In genomic region chrX:154096140-154097002, GRCh38 we compare ENCODE assay signal across 8 cellular contexts. TPM values are rescaled to one million over a fixed set of nuclear protein-coding genes. Genes with fewer than 3 reads are reported as not detected.
DNase-seq lines count a peak whose midpoint lies in the region; ATAC-seq and TF ChIP-seq lines count a peak whose summit lies in the region.

No MANE protein-coding gene starts in this region.

- peak overlapping the region; percentile 72 for H3K4me3 ChIP-seq in mucosa of descending colon
- peak overlapping the region; percentile 51 to 84 for H3K4me3 ChIP-seq in uterus

- TF ChIP-seq POLR2A in uterus (IDR thresholded peaks at IDR 0.05): no peak

- peaks cover 52% of the 10 kb centered on the region for H3K36me3 Mint-ChIP-seq in effector memory CD8-positive, alpha-beta T cell (ENCODE audit: insufficient read depth)

- peaks cover 0 to 6% of the 10 kb centered on the region in 2 donors for H3K27me3 Mint-ChIP-seq in effector memory CD8-positive, alpha-beta T cell

- H3K9me3 ChIP-seq in mucosa of descending colon (no peaks in the 10 kb centered on the region), uterus (no peaks in the 10 kb centered on the region)

- H3K27me3 ChIP-seq in uterus: no peaks in the 10 kb centered on the region

- peak overlapping the region; percentile 97 to 100 for H3K27ac ChIP-seq in uterus

- H3K4me3 Mint-ChIP-seq in effector memory CD8-positive, alpha-beta T cell: peak overlapping the region; percentile 94

- no peaks in the 10 kb centered on the region for H3K9me3 Mint-ChIP-seq in effector memory CD8-positive, alpha-beta T cell

- H3K4me1 ChIP-seq in mucosa of descending colon (ENCODE audit: low read depth) (peaks cover 6% of the 10 kb centered on the region), uterus (peaks cover 0 to 5% of the 10 kb centered on the region in 2 donors)

- H3K4me1 Mint-ChIP-seq in effector memory CD8-positive, alpha-beta T cell (ENCODE audit: low read depth in 2 of 2): peaks cover 29 to 49% of the 10 kb centered on the region in 2 donors

- intact Hi-C loops in mucosa of descending colon (cut with DNase I, micrococcal nuclease): no loop called here
- intact Hi-C loops in uterus (cut with DNase I; ENCODE audit: low total_unique reads): no loop called here

- DNase-seq in stimulated activated CD4-positive, alpha-beta T cell treated with anti-CD3 and anti-CD28 coated beads, Interleukin-15, amount 100 ng/mL, for 24 hours: peak; percentile 16
- DNase-seq in stimulated activated CD4-positive, alpha-beta T cell treated with anti-CD3 and anti-CD28 coated beads, Interleukin-4, amount 100 ng/mL, for 24 hours: no peak
- DNase-seq in SW480 (ENCODE audit: low spot score) (peak; percentile 38), mucosa of descending colon (peak in 2 of 3 donors; percentile 19 to 27), uterus (peak in 1 of 2 donors; percentile 20), NCI-H774 (lab: John Stamatoyannopoulos, UW) (no peak), GOT3 (lab: John Stamatoyannopoulos, UW) (no peak)
- DNase-seq in effector memory CD8-positive, alpha-beta T cell: peak in 2 of 3 experiments; percentile 3 to 8

- no peak for TF ChIP-seq CTCF in mucosa of descending colon (IDR thresholded peaks at IDR 0.05)
- no peak for TF ChIP-seq CTCF in uterus (IDR thresholded peaks at IDR 0.05)

- H3K27ac Mint-ChIP-seq in effector memory CD8-positive, alpha-beta T cell: peak overlapping the region; percentile 97

- H3K36me3 ChIP-seq in mucosa of descending colon (ENCODE audit: low read depth) (no peaks in the 10 kb centered on the region), uterus (no peaks in the 10 kb centered on the region)

- no peak for ATAC-seq in effector memory CD8-positive, alpha-beta T cell (replicated peaks)
- ATAC-seq in mucosa of descending colon: no peak

RNA-seq across cellular contexts. Expression of gene MECP2, which starts 1.1 kb away (rescaled TPM):
- total RNA-seq in mucosa of descending colon (10 to 100 TPM; 33.5 to 55.6 (median 35.6) TPM), uterus (100 to 1,000 TPM in 1 of 4 donors, 10 to 100 TPM in 3; 29.7 to 106 (median 50.6) TPM)

RNA-seq across cellular contexts. Expression of gene OPN1LW, which starts 47.7 kb away (rescaled TPM):
- total RNA-seq in mucosa of descending colon: not detected
- not detected for total RNA-seq in uterus

Comparison
In these comparisons a context has a peak if more than half of its experiments do, and no peak if none do; other contexts are left out.
1. DNase-seq: peak in stimulated activated CD4-positive, alpha-beta T cell treated with anti-CD3 and anti-CD28 coated beads, Interleukin-15, amount 100 ng/mL, for 24 hours (single experiment), SW480 (single experiment), effector memory CD8-positive, alpha-beta T cell (2 of 3) and mucosa of descending colon (2 of 3); none in stimulated activated CD4-positive, alpha-beta T cell treated with anti-CD3 and anti-CD28 coated beads, Interleukin-4, amount 100 ng/mL, for 24 hours (single experiment), NCI-H774 (single experiment) and GOT3 (single experiment).